Comparison of ENCODE assay signal across 22 cellular contexts in the genomic region with DNA sequence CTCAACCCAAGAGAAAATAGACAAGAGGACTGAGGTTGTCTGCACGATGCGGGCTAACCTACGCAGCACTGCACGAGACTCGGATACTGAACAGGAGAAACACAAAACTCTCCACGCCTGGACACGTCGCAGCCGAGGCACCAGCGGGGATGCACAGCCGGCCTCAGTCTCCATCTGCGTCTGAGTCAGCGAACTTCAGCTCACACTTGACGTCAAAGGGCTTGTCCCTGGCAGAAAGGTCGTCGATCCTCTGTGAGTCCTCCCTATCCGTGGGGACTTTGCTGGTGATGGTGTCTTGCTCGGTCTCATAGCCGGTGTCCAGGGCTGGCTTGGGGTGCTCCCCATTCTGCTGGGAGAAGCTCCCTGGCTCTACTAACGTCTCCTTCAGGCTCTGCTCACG.
A peak's percentile ranks its signal among the peaks of the same experiment; 100 is the strongest.
DNase-seq lines count a peak whose midpoint lies in the region; ATAC-seq and TF ChIP-seq lines count a peak whose summit lies in the region.
"Had no signal": no experiment of that assay in that cellular context is flagged by ENCODE, and none has a peak within 500 bp of the region (broad histone marks: within the 10 kb centered on the region; RNA-seq: fewer than 3 reads in every experiment).

No MANE protein-coding gene starts in this region.

- peaks cover 63% of the 10 kb centered on the region for H3K36me3 Mint-ChIP-seq in activated CD4-positive, alpha-beta T cell treated with anti-CD3 and anti-CD28 coated beads for 36 hours (ENCODE audit: low read depth)
- peaks cover 72% of the 10 kb centered on the region for H3K36me3 Mint-ChIP-seq in CD8-positive, alpha-beta T cell
- peaks cover 7% of the 10 kb centered on the region for H3K36me3 Mint-ChIP-seq in activated naive CD8-positive, alpha-beta T cell

- no peaks in the 10 kb centered on the region for H3K27me3 Mint-ChIP-seq in activated CD4-positive, alpha-beta T cell treated with anti-CD3 and anti-CD28 coated beads for 36 hours
- H3K27me3 Mint-ChIP-seq in CD8-positive, alpha-beta T cell (ENCODE audit: low read depth): no peaks in the 10 kb centered on the region
- no peaks in the 10 kb centered on the region for H3K27me3 Mint-ChIP-seq in activated naive CD8-positive, alpha-beta T cell
- H3K27me3 Mint-ChIP-seq: naive B cell had no signal

- H3K27ac Mint-ChIP-seq in activated CD4-positive, alpha-beta T cell treated with anti-CD3 and anti-CD28 coated beads for 36 hours: peak overlapping the region; percentile 80
- H3K27ac Mint-ChIP-seq in CD8-positive, alpha-beta T cell: peak overlapping the region; percentile 73
- H3K27ac Mint-ChIP-seq in activated naive CD8-positive, alpha-beta T cell: peak overlapping the region; percentile 83

- H3K14ac ChIP-seq in neuronal stem cell (ENCODE audit: low read length): no peak overlapping the region

- H4K8ac ChIP-seq in neuronal stem cell (ENCODE audit: low read depth, low read length): no peak overlapping the region

- H2AK5ac ChIP-seq in neuronal stem cell (ENCODE audit: low read depth, low read length): no peak overlapping the region

- peaks cover 55% of the 10 kb centered on the region for H3K4me1 Mint-ChIP-seq in activated CD4-positive, alpha-beta T cell treated with anti-CD3 and anti-CD28 coated beads for 36 hours
- peaks cover 50% of the 10 kb centered on the region for H3K4me1 Mint-ChIP-seq in CD8-positive, alpha-beta T cell (ENCODE audit: low read depth)
- H3K4me1 Mint-ChIP-seq in activated naive CD8-positive, alpha-beta T cell (ENCODE audit: low read depth): peaks cover 56% of the 10 kb centered on the region
- H3K4me1 Mint-ChIP-seq: GM23338 had no signal

- H2BK12ac ChIP-seq in neuronal stem cell (ENCODE audit: low read length): no peak overlapping the region

- no peak overlapping the region for H3K4me3 Mint-ChIP-seq in activated CD4-positive, alpha-beta T cell treated with anti-CD3 and anti-CD28 coated beads for 36 hours
- H3K4me3 Mint-ChIP-seq in CD8-positive, alpha-beta T cell: no peak overlapping the region
- H3K4me3 Mint-ChIP-seq in activated naive CD8-positive, alpha-beta T cell: peak overlapping the region; percentile 20
- H3K4me3 Mint-ChIP-seq: GM23338, naive B cell had no signal

- POLR2A ChIA-PET in activated CD4-positive, alpha-beta T cell treated with anti-CD3 and anti-CD28 coated beads for 36 hours (lab: Charles Lee): interaction anchor here (0.7 kb wide), 1 partner anchor 433 kb away, joined by 4 read pairs; no protein-coding TSS in a partner anchor
- POLR2A ChIA-PET in CD8-positive, alpha-beta T cell (lab: Charles Lee): no interaction called here

- peak overlapping the region; percentile 17 for H3K23ac ChIP-seq in neuronal stem cell (ENCODE audit: low read depth, low read length, poor library complexity)

- H2AFZ ChIP-seq in neuronal stem cell (ENCODE audit: low read length): no peak overlapping the region
- H2AFZ ChIP-seq: GM23338 had no signal

- intact Hi-C loops in activated CD4-positive, alpha-beta T cell treated with anti-CD3 and anti-CD28 coated beads for 36 hours (cut with DNase I, micrococcal nuclease): no loop called here
- intact Hi-C loops in CD8-positive, alpha-beta T cell (cut with DNase I, micrococcal nuclease): no loop called here
- intact Hi-C loops in sciatic nerve (cut with DNase I): loop anchor here (10.0 kb wide), 1 partner anchor 54 kb away; no protein-coding TSS in a partner anchor

- H4K91ac ChIP-seq in neuronal stem cell (ENCODE audit: low read depth, low read length, poor library complexity): no peak overlapping the region

- no peak overlapping the region for H3K4me2 ChIP-seq in neuronal stem cell (ENCODE audit: insufficient read depth, low read length, poor library complexity, severe bottlenecking)
- H3K4me2 ChIP-seq: GM23338, SK-N-SH had no signal

- WGBS in neuronal stem cell (ENCODE audit: extremely low coverage in 2 of 2, insufficient read length in 2 of 2, insufficient replicate concordance in 1 of 2), 2 donors: no CpG with 5 or more reads among the region's 21 CpGs

- no peaks in the 10 kb centered on the region for H3K79me1 ChIP-seq in neuronal stem cell (ENCODE audit: low read depth, low read length)

- H3K18ac ChIP-seq in neuronal stem cell (ENCODE audit: low read length): no peak overlapping the region

- H2BK120ac ChIP-seq in neuronal stem cell (ENCODE audit: low read depth, low read length): no peak overlapping the region

- H3K4me1 ChIP-seq in CD8-positive, alpha-beta T cell (ENCODE audit: insufficient read depth, low read length): peaks cover 14% of the 10 kb centered on the region
- peaks cover 0 to 5% of the 10 kb centered on the region in 2 donors for H3K4me1 ChIP-seq in neuronal stem cell (ENCODE audit: control insufficient read depth in 2 of 2, insufficient read depth in 1 of 2, low read depth in 1 of 2, low read length in 2 of 2)
- H3K4me1 ChIP-seq: tibial nerve had no signal

- H3K9me3 Mint-ChIP-seq in activated CD4-positive, alpha-beta T cell treated with anti-CD3 and anti-CD28 coated beads for 36 hours (ENCODE audit: low read depth): no peaks in the 10 kb centered on the region
- H3K9me3 Mint-ChIP-seq in CD8-positive, alpha-beta T cell: no peaks in the 10 kb centered on the region
- no peaks in the 10 kb centered on the region for H3K9me3 Mint-ChIP-seq in activated naive CD8-positive, alpha-beta T cell (ENCODE audit: low read depth)
- H3K9me3 Mint-ChIP-seq: GM23338, naive B cell had no signal

- no peak for DNase-seq in activated CD4-positive, alpha-beta T cell treated with anti-CD3 and anti-CD28 coated beads for 36 hours
- DNase-seq in activated CD4-positive, alpha-beta T cell treated with anti-CD3 and anti-CD28 coated beads, Interleukin-2, amount 50 U/mL, for 4 hours: no peak
- DNase-seq in CD8-positive, alpha-beta T cell: no peak
- DNase-seq in neuronal stem cell (ENCODE audit: low spot score): no peak
- DNase-seq in sciatic nerve (ENCODE audit: low spot score): no peak
- no peak for DNase-seq in foreskin fibroblast
- DNase-seq: activated gamma-delta T cell; EL; heart right ventricle; Karpas-422; left cardiac atrium; mesendoderm; naive B cell; NCI-H1694; NCI-H69; SK-N-SH; stimulated activated CD4-positive, alpha-beta T cell treated with anti-CD3 and anti-CD28 coated beads, Interleukin-1b, Interleukin-23, amount 100 ng/mL, for 48 hours; stimulated activated naive CD4-positive, alpha-beta T cell treated with Interleukin-2 at 50 U/mL for 16 hours had no signal

- no peak overlapping the region for H3K9ac ChIP-seq in neuronal stem cell (ENCODE audit: low read depth, low read length, poor library complexity)
- H3K9ac ChIP-seq: SK-N-SH had no signal

- H2BK5ac ChIP-seq in neuronal stem cell (ENCODE audit: low read length): no peak overlapping the region

- H3K9me3 ChIP-seq in CD8-positive, alpha-beta T cell (ENCODE audit: low read length): no peaks in the 10 kb centered on the region
- H3K9me3 ChIP-seq in neuronal stem cell (replicated peaks in 1 of 2; ENCODE audit: control insufficient read depth in 2 of 2, insufficient read depth in 1 of 2, low read depth in 1 of 2, low read length in 2 of 2): peaks cover 0 to 2% of the 10 kb centered on the region in 2 donors
- H3K9me3 ChIP-seq: heart right ventricle, SK-N-SH, tibial nerve had no signal

- no peak overlapping the region for H3K27ac ChIP-seq in CD8-positive, alpha-beta T cell (ENCODE audit: low read depth, low read length)
- H3K27ac ChIP-seq in neuronal stem cell (replicated peaks; ENCODE audit: low read length): no peak overlapping the region
- H3K27ac ChIP-seq: tibial nerve had no signal

- peaks cover 70% of the 10 kb centered on the region for H3K36me3 ChIP-seq in CD8-positive, alpha-beta T cell (ENCODE audit: insufficient read depth, low read length)
- peaks cover 0 to 16% of the 10 kb centered on the region in 2 donors for H3K36me3 ChIP-seq in neuronal stem cell (replicated peaks in 1 of 2; ENCODE audit: control insufficient read depth in 2 of 2, insufficient read depth in 2 of 2, low read length in 2 of 2)

- H3K27me3 ChIP-seq in CD8-positive, alpha-beta T cell (ENCODE audit: insufficient read depth, low read length): no peaks in the 10 kb centered on the region
- H3K27me3 ChIP-seq in neuronal stem cell (ENCODE audit: control insufficient read depth in 3 of 3, insufficient read depth in 3 of 3, low read depth in 1 of 3, low read length in 3 of 3): no peaks in the 10 kb centered on the region
- H3K27me3 ChIP-seq: heart right ventricle, tibial nerve had no signal

- no peak overlapping the region for H3K4ac ChIP-seq in neuronal stem cell (ENCODE audit: low read length)

- no peak overlapping the region for H2BK15ac ChIP-seq in neuronal stem cell (ENCODE audit: low read length)

- no peak for TF ChIP-seq CTCF in CD8-positive, alpha-beta T cell (IDR thresholded peaks at IDR 0.05)
- TF ChIP-seq CTCF in foreskin fibroblast (IDR thresholded peaks at IDR 0.05; ENCODE audit: low read depth, low read length): no peak

- no peak for ATAC-seq in activated CD4-positive, alpha-beta T cell treated with anti-CD3 and anti-CD28 coated beads for 36 hours
- ATAC-seq in CD8-positive, alpha-beta T cell: no peak
- no peak for ATAC-seq in GM19023 (IDR thresholded peaks at IDR 0.05; ENCODE audit: unreplicated experiment)
- ATAC-seq in sciatic nerve: no peak
- ATAC-seq: GM23338, heart right ventricle, left cardiac atrium had no signal

- no peak overlapping the region for H3K4me3 ChIP-seq in CD8-positive, alpha-beta T cell (ENCODE audit: low read depth, low read length)
- peak overlapping the region in 1 of 2 donors; percentile 41 for H3K4me3 ChIP-seq in neuronal stem cell (ENCODE audit: low read length in 2 of 2)
- no peak overlapping the region for H3K4me3 ChIP-seq in foreskin fibroblast (ENCODE audit: low read depth in 1 of 2, low read length in 2 of 2)
- H3K4me3 ChIP-seq: GM23338, heart right ventricle, tibial nerve had no signal

- CTCF ChIA-PET in activated CD4-positive, alpha-beta T cell treated with anti-CD3 and anti-CD28 coated beads for 36 hours (lab: Charles Lee): no interaction called here
- CTCF ChIA-PET in CD8-positive, alpha-beta T cell (lab: Charles Lee): interaction anchor here (1.0 to 1.2 kb wide), 2 partner anchors 10 to 171 kb away, joined by 3 read pairs; no protein-coding TSS in a partner anchor
